1 cellular context compared by ENCODE assay signal in the genomic region with DNA sequence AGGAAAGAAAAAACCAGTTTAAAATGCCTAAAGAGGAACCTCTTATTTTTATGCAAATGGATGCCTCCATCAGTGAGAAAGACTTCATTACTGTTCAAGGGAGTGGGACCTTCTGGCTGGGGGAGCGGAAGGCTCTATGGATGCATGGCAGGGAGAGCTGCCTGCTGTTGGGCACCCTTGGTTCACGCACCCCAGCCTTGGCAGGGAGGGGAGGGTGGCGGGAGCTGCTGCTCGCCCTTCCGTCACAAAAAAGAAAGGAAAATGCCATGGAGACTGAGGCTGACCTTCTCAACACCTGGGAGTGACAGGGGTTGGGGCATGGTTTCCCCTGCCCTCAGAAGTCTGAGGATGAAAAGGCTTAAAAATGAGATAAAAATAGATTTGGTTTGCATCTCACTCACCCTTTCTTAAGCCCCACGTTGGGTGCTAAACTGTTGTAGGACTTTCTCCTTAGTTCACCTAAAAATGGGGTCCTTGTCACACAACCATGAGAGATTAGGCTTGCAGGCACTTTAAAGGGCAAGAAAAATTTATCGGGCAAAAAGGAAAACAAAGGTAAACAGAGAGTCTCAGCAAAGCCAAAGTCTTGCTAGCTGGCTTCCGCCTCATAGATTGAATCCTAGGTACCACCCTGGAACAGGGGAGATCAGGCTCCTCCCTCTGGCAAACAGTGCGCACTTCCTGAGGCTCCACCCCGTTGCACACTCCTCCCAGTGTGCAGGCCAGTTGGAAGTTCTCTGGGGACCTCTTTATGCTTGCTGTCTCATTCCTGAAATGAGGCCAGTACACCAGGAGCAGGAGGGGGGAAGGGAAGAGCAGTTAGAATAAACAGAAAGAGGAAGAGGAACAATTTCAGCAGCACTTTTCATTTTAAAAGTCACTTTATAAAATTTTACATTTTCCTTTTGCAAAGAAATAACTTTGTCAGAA.
TF ChIP-seq lines count a peak whose summit lies in the region.

No MANE protein-coding gene starts in this region.

TF ChIP-seq in GM12878, 131 proteins besides CTCF, POLR2A, EP300 and RAD21 (continued from another document and continues in another):
- TF ChIP-seq, protein P1, sequence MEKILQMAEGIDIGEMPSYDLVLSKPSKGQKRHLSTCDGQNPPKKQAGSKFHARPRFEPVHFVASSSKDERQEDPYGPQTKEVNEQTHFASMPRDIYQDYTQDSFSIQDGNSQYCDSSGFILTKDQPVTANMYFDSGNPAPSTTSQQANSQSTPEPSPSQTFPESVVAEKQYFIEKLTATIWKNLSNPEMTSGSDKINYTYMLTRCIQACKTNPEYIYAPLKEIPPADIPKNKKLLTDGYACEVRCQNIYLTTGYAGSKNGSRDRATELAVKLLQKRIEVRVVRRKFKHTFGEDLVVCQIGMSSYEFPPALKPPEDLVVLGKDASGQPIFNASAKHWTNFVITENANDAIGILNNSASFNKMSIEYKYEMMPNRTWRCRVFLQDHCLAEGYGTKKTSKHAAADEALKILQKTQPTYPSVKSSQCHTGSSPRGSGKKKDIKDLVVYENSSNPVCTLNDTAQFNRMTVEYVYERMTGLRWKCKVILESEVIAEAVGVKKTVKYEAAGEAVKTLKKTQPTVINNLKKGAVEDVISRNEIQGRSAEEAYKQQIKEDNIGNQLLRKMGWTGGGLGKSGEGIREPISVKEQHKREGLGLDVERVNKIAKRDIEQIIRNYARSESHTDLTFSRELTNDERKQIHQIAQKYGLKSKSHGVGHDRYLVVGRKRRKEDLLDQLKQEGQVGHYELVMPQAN (conservative IDR thresholded peaks at IDR 0.05), result peak; percentile 23; the same call in 1 of the 2 replicates
- TF ChIP-seq JUNB (IDR thresholded peaks at IDR 0.05), result peak; percentile 56
- no peak for TF ChIP-seq BRCA1 (IDR thresholded peaks at IDR 0.05; ENCODE audit: low read depth, low read length)
- TF ChIP-seq, protein P2, sequence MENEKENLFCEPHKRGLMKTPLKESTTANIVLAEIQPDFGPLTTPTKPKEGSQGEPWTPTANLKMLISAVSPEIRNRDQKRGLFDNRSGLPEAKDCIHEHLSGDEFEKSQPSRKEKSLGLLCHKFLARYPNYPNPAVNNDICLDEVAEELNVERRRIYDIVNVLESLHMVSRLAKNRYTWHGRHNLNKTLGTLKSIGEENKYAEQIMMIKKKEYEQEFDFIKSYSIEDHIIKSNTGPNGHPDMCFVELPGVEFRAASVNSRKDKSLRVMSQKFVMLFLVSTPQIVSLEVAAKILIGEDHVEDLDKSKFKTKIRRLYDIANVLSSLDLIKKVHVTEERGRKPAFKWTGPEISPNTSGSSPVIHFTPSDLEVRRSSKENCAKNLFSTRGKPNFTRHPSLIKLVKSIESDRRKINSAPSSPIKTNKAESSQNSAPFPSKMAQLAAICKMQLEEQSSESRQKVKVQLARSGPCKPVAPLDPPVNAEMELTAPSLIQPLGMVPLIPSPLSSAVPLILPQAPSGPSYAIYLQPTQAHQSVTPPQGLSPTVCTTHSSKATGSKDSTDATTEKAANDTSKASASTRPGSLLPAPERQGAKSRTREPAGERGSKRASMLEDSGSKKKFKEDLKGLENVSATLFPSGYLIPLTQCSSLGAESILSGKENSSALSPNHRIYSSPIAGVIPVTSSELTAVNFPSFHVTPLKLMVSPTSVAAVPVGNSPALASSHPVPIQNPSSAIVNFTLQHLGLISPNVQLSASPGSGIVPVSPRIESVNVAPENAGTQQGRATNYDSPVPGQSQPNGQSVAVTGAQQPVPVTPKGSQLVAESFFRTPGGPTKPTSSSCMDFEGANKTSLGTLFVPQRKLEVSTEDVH (IDR thresholded peaks at IDR 0.05; ENCODE audit: low read depth, partially characterized antibody), result no peak
- no peak for TF ChIP-seq TARDBP (IDR thresholded peaks at IDR 0.05; ENCODE audit: borderline replicate concordance)
- TF ChIP-seq ASH2L (IDR thresholded peaks at IDR 0.05; ENCODE audit: borderline replicate concordance, low read depth), result no peak
- no peak for TF ChIP-seq FOS (IDR thresholded peaks at IDR 0.05; ENCODE audit: borderline replicate concordance, extremely low read depth, insufficient read length)
- no peak for TF ChIP-seq MTA3 (IDR thresholded peaks at IDR 0.05; ENCODE audit: borderline replicate concordance, low read length)
- peak; percentile 77; the same call in 1 of the 2 replicates for TF ChIP-seq TAF1 (IDR thresholded peaks at IDR 0.05; ENCODE audit: borderline replicate concordance, low read depth, low read length)
- TF ChIP-seq ZNF384 (IDR thresholded peaks at IDR 0.05; ENCODE audit: borderline replicate concordance, low read depth, low read length), result no peak
- no peak for TF ChIP-seq EZH2 (IDR thresholded peaks at IDR 0.05; ENCODE audit: borderline replicate concordance, control insufficient read depth, low read depth, low read length)
- TF ChIP-seq LARP7 (IDR thresholded peaks at IDR 0.05), result peak; percentile 53; the same call in 1 of the 2 replicates
- TF ChIP-seq STAT3 (IDR thresholded peaks at IDR 0.05; ENCODE audit: low read depth, low read length), result 0 out of 2 replicates have a peak, but pooled peaks have one; percentile 28
- no peak for TF ChIP-seq MAX (IDR thresholded peaks at IDR 0.05; ENCODE audit: low read depth, low read length)
- no peak for TF ChIP-seq HDAC6 (IDR thresholded peaks at IDR 0.05; ENCODE audit: unreplicated experiment)
- TF ChIP-seq SUZ12 (IDR thresholded peaks at IDR 0.05; ENCODE audit: unreplicated experiment), result no peak
- no peak for TF ChIP-seq RAD51 (IDR thresholded peaks at IDR 0.05)
- peak; percentile 60; the same call in 1 of the 2 replicates for TF ChIP-seq FOXM1 (IDR thresholded peaks at IDR 0.05; ENCODE audit: low read depth, low read length)
- TF ChIP-seq MXI1 (IDR thresholded peaks at IDR 0.05; ENCODE audit: low read depth, low read length), result 0 out of 2 replicates have a peak, but pooled peaks have one; percentile 44
- peak; percentile 93 for TF ChIP-seq EED (IDR thresholded peaks at IDR 0.05; ENCODE audit: low read depth)
- no peak for TF ChIP-seq MYB (IDR thresholded peaks at IDR 0.05; ENCODE audit: borderline replicate concordance, low read depth, low read length)
- peak; percentile 41; the same call in 1 of the 2 replicates for TF ChIP-seq PAX5 (IDR thresholded peaks at IDR 0.05; ENCODE audit: borderline replicate concordance, low read depth, low read length)
- TF ChIP-seq MYC (IDR thresholded peaks at IDR 0.05; ENCODE audit: insufficient read depth, insufficient read length, insufficient replicate concordance, low read length, severe bottlenecking), result no peak
- peak; percentile 52; the same call in 1 of the 2 replicates for TF ChIP-seq MEF2A (IDR thresholded peaks at IDR 0.05; ENCODE audit: insufficient read depth, low read depth, low read length)
- no peak for TF ChIP-seq BCLAF1 (IDR thresholded peaks at IDR 0.05)
- TF ChIP-seq BCL11A (IDR thresholded peaks at IDR 0.05; ENCODE audit: low read depth, low read length), result peak; percentile 28; the same call in 1 of the 2 replicates
- TF ChIP-seq BMI1 (IDR thresholded peaks at IDR 0.05; ENCODE audit: borderline replicate concordance), result no peak
- TF ChIP-seq IKZF2 (IDR thresholded peaks at IDR 0.05), result peak; percentile 89 to 92
- TF ChIP-seq TCF7 (IDR thresholded peaks at IDR 0.05; ENCODE audit: borderline replicate concordance), result no peak
- no peak for TF ChIP-seq STAT1 (conservative IDR thresholded peaks at IDR 0.05)
- no peak for TF ChIP-seq ZZZ3 (IDR thresholded peaks at IDR 0.05; ENCODE audit: control insufficient read depth, insufficient read length, low read depth)
- no peak for TF ChIP-seq ZNF592 (IDR thresholded peaks at IDR 0.05)
- TF ChIP-seq REST (IDR thresholded peaks at IDR 0.05; ENCODE audit: low read depth, low read length), result 0 out of 2 replicates have a peak, but pooled peaks have one; percentile 14
- TF ChIP-seq, protein P3, sequence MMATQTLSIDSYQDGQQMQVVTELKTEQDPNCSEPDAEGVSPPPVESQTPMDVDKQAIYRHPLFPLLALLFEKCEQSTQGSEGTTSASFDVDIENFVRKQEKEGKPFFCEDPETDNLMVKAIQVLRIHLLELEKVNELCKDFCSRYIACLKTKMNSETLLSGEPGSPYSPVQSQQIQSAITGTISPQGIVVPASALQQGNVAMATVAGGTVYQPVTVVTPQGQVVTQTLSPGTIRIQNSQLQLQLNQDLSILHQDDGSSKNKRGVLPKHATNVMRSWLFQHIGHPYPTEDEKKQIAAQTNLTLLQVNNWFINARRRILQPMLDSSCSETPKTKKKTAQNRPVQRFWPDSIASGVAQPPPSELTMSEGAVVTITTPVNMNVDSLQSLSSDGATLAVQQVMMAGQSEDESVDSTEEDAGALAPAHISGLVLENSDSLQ (IDR thresholded peaks at IDR 0.05), result peak; percentile 57
- no peak for TF ChIP-seq MTA2 (IDR thresholded peaks at IDR 0.05; ENCODE audit: low read depth)
- TF ChIP-seq NFYA (IDR thresholded peaks at IDR 0.05; ENCODE audit: borderline replicate concordance, low read depth, low read length), result no peak
- TF ChIP-seq CBX3 (IDR thresholded peaks at IDR 0.05; ENCODE audit: borderline replicate concordance, low read depth), result no peak
- TF ChIP-seq RUNX3 (IDR thresholded peaks at IDR 0.05; ENCODE audit: low read length), result peak; percentile 15; the same call in 1 of the 2 replicates
- TF ChIP-seq HCFC1 (IDR thresholded peaks at IDR 0.05; ENCODE audit: low read length), result no peak
